ENCODE assay signal across 1 cellular context in genomic region chr12:113127791-113128199, GRCh38.
A peak's percentile ranks its signal among the peaks of the same experiment; 100 is the strongest.
TF ChIP-seq lines count a peak whose summit lies in the region.

No MANE protein-coding gene starts in this region.

TF ChIP-seq in HEK293, 187 proteins besides CTCF, POLR2A, EP300 and RAD21 (continued from another document):
- TF ChIP-seq SETDB1 (IDR thresholded peaks at IDR 0.05; ENCODE audit: insufficient read length, low read length) (no peak), HIC1 (tag by site-specific recombination; IDR thresholded peaks at IDR 0.05) (0 out of 2 replicates have a peak, but pooled peaks have one; percentile 33), YY2 (tag by site-specific recombination; IDR thresholded peaks at IDR 0.05) (no peak), GLIS2 (tag by site-specific recombination; IDR thresholded peaks at IDR 0.05) (peak; percentile 44; the same call in 1 of the 2 replicates), EGR2 (tag by site-specific recombination; IDR thresholded peaks at IDR 0.05; ENCODE audit: low read depth) (0 out of 2 replicates have a peak, but pooled peaks have one; percentile 41), SP3 (tag by site-specific recombination; IDR thresholded peaks at IDR 0.05) (peak; percentile 32), ZNF473 (tag by site-specific recombination; IDR thresholded peaks at IDR 0.05) (no peak), ZBTB20 (tag by site-specific recombination; IDR thresholded peaks at IDR 0.05) (no peak), ZFHX2 (tag by site-specific recombination; conservative IDR thresholded peaks at IDR 0.05) (peak; percentile 73), ZNF335 (tag by site-specific recombination; conservative IDR thresholded peaks at IDR 0.05) (no peak), ZNF549 (tag by site-specific recombination; IDR thresholded peaks at IDR 0.05) (no peak), SP7 (tag by site-specific recombination; IDR thresholded peaks at IDR 0.05) (no peak), ZNF24 (tag by site-specific recombination; IDR thresholded peaks at IDR 0.05) (no peak), SALL2 (tag by site-specific recombination; IDR thresholded peaks at IDR 0.05; ENCODE audit: borderline replicate concordance) (no peak), ZNF404 (tag by site-specific recombination; IDR thresholded peaks at IDR 0.05) (no peak), TRIM28 (IDR thresholded peaks at IDR 0.05; ENCODE audit: borderline replicate concordance, low read length) (no peak), ZNF629 (tag by site-specific recombination; IDR thresholded peaks at IDR 0.05) (no peak), ZNF214 (tag by site-specific recombination; IDR thresholded peaks at IDR 0.05; ENCODE audit: borderline replicate concordance) (no peak), ZSCAN16 (tag by site-specific recombination; IDR thresholded peaks at IDR 0.05) (no peak), ZNF785 (tag by site-specific recombination; IDR thresholded peaks at IDR 0.05) (no peak), ZNF639 (tag by site-specific recombination; IDR thresholded peaks at IDR 0.05) (no peak), KLF9 (tag by site-specific recombination; IDR thresholded peaks at IDR 0.05; ENCODE audit: low read depth) (no peak), ZBTB10 (tag by site-specific recombination; IDR thresholded peaks at IDR 0.05) (no peak), SCRT1 (tag by site-specific recombination; IDR thresholded peaks at IDR 0.05; ENCODE audit: borderline replicate concordance) (no peak), ZNF544 (tag by site-specific recombination; IDR thresholded peaks at IDR 0.05) (no peak), ZNF449 (tag by site-specific recombination; IDR thresholded peaks at IDR 0.05) (no peak), ZNF202 (tag by site-specific recombination; IDR thresholded peaks at IDR 0.05; ENCODE audit: borderline replicate concordance) (no peak), ZNF324 (tag by site-specific recombination; IDR thresholded peaks at IDR 0.05) (no peak), PRDM6 (tag by site-specific recombination; IDR thresholded peaks at IDR 0.05) (no peak), ZXDB (tag by site-specific recombination; IDR thresholded peaks at IDR 0.05) (no peak), ZNF175 (tag by site-specific recombination; IDR thresholded peaks at IDR 0.05) (no peak), SCRT2 (tag by site-specific recombination; IDR thresholded peaks at IDR 0.05) (no peak), ZNF274 (IDR thresholded peaks at IDR 0.05; ENCODE audit: low read length) (no peak), ZNF274 (tag by site-specific recombination; IDR thresholded peaks at IDR 0.05; ENCODE audit: borderline replicate concordance) (no peak), ZNF416 (tag by site-specific recombination; IDR thresholded peaks at IDR 0.05) (no peak), ZNF391 (tag by site-specific recombination; IDR thresholded peaks at IDR 0.05; ENCODE audit: borderline replicate concordance, low read depth) (no peak), ZNF398 (tag by site-specific recombination; IDR thresholded peaks at IDR 0.05) (0 out of 2 replicates have a peak, but pooled peaks have one; percentile 6), GFI1B (tag by site-specific recombination; IDR thresholded peaks at IDR 0.05) (no peak), ZNF366 (tag by site-specific recombination; conservative IDR thresholded peaks at IDR 0.05) (no peak), ZNF776 (tag by site-specific recombination; IDR thresholded peaks at IDR 0.05; ENCODE audit: borderline replicate concordance) (no peak), ZBTB49 (tag by site-specific recombination; IDR thresholded peaks at IDR 0.05; ENCODE audit: low read depth) (no peak), ELK4 (IDR thresholded peaks at IDR 0.05; ENCODE audit: borderline replicate concordance, low read depth, low read length) (no peak), PRDM1 (tag by site-specific recombination; IDR thresholded peaks at IDR 0.05) (no peak)
